ENCODE assay signal across 13 cellular contexts in the genomic region with DNA sequence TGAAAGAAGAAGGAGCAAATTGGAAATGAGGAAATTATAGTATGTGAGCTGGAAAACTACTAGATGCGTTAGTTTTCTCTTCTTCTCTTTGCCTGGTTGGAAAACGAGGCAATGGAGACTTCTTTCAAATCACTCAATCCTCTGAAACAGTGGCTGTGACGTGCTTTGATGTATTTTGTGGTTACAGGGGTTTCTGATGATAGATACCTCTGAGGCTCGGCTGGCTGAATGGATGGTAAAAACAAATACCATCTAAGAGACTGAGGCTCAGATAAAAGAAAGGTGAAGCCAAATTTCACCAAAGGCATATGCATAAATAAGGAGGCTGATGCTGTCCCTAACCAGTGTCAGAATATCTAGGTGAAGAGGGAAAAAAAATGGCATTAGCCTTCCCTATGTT. TPM values are rescaled to one million over a fixed set of nuclear protein-coding genes. Genes with fewer than 3 reads are reported as not detected.
"Had no signal": no experiment of that assay in that cellular context is flagged by ENCODE, and none has a peak within 500 bp of the region (broad histone marks: within the 10 kb centered on the region; RNA-seq: fewer than 3 reads in every experiment).

No MANE protein-coding gene starts in this region.

- H3K4me2 ChIP-seq: SK-N-SH had no signal

- H3K9me2 ChIP-seq: SK-N-SH had no signal

- H3K9me3 ChIP-seq: neutrophil, SK-N-SH, thyroid gland had no signal

- H2AFZ ChIP-seq: parathyroid adenoma had no signal

- H3K36me3 ChIP-seq: neutrophil, thyroid gland had no signal

- H3K79me2 ChIP-seq: parathyroid adenoma had no signal

- H3K27ac ChIP-seq: neutrophil, parathyroid adenoma, thyroid gland had no signal

- DNase-seq: activated CD4-positive, alpha-beta T cell treated with anti-CD3 and anti-CD28 coated beads, Interleukin-2, amount 10 ng/mL, durations not matched to agents 24 days and 14 days; activated effector memory CD4-positive, alpha-beta T cell treated with Interleukin-2 at 50 U/mL for 16 hours; mammary epithelial cell; natural killer cell; stimulated activated CD4-positive, alpha-beta T cell treated with anti-CD3 and anti-CD28 coated beads, Interleukin-1b, Interleukin-23, amount 100 ng/mL, for 48 hours; thyroid gland had no signal

- H3K36me3 Mint-ChIP-seq: natural killer cell had no signal

- H3K9ac ChIP-seq: parathyroid adenoma, SK-N-SH had no signal

- H3K27ac Mint-ChIP-seq: activated CD4-positive, alpha-beta T cell treated with anti-CD3 and anti-CD28 coated beads, Interleukin-2, amount 10 ng/mL, durations not matched to agents 24 days and 14 days; natural killer cell had no signal

- ATAC-seq: left lobe of liver, natural killer cell had no signal

- H3K27me3 ChIP-seq: neutrophil, thyroid gland had no signal

- H3K4me3 Mint-ChIP-seq: activated CD4-positive, alpha-beta T cell treated with anti-CD3 and anti-CD28 coated beads, Interleukin-2, amount 10 ng/mL, durations not matched to agents 24 days and 14 days; natural killer cell had no signal

- H3K4me1 ChIP-seq: parathyroid adenoma had no signal

- H3K4me3 ChIP-seq: thyroid gland had no signal

- H3K9me3 Mint-ChIP-seq: activated CD4-positive, alpha-beta T cell treated with anti-CD3 and anti-CD28 coated beads, Interleukin-2, amount 10 ng/mL, durations not matched to agents 24 days and 14 days; natural killer cell had no signal

RNA-seq across cellular contexts. Expression of gene MAB21L3, which starts 15.1 kb away (rescaled TPM):
- total RNA-seq: activated CD4-positive, alpha-beta T cell treated with anti-CD3 and anti-CD28 coated beads, Interleukin-2, amount 10 ng/mL, durations not matched to agents 24 days and 14 days; activated CD8-positive, alpha-beta memory T cell treated with anti-CD3 and anti-CD28 coated beads for 36 hours; dermis microvascular lymphatic vessel endothelial cell; natural killer cell; T-helper 1 cell treated with Interleukin-12 subunit alpha and Interleukin-12 subunit beta and Interleukin-4 antibody, amounts not matched to agents 30 ng/mL and 1 ng/mL, for 36 hours had no signal
- polyA plus RNA-seq: SK-N-SH had no signal
